ENCODE assay signal across 9 cellular contexts in the genomic region with DNA sequence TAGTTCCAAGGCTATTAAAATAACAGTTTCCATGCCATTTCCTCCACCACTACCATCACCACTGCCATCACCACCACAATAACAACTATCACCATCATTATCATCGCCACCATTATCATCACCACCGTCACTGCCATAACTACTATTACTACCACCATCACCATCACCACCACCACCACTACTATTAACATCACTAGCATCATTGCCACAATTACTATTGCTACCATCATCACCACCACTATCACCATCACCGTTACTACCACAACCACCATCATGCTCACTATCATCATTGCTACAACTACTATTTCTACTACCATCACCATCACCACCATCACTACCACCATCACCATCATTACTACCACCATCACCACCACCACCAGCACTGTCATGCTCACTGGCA.
"Had no signal": no experiment of that assay in that cellular context is flagged by ENCODE, and none has a peak within 500 bp of the region (broad histone marks: within the 10 kb centered on the region; RNA-seq: fewer than 3 reads in every experiment).

No MANE protein-coding gene starts in this region.

- DNase-seq: GM23248, GOT3, H9, HCEC 1CT, HFFc6, Karpas-422, KBM-7 had no signal

- FAIRE-seq: H54 had no signal

- H3K9ac ChIP-seq: GM23248, KMS-11 had no signal

- H3K4me2 ChIP-seq: KMS-11 had no signal

- H3K27ac ChIP-seq: GM23248, KMS-11 had no signal

- H3K4me3 ChIP-seq: GM23248 had no signal

- H2AFZ ChIP-seq: GM23248 had no signal
